ENCODE assay signal across 19 cellular contexts in genomic region chr4:68581382-68582338, GRCh38. TPM values are rescaled to one million over a fixed set of nuclear protein-coding genes. Genes with fewer than 3 reads are reported as not detected.
DNase-seq lines count a peak whose midpoint lies in the region; TF ChIP-seq lines count a peak whose summit lies in the region.
"Had no signal": no experiment of that assay in that cellular context is flagged by ENCODE, and none has a peak within 500 bp of the region (broad histone marks: within the 10 kb centered on the region; RNA-seq: fewer than 3 reads in every experiment).

No MANE protein-coding gene starts in this region.

- TF ChIP-seq RAD21 in liver (IDR thresholded peaks at IDR 0.05), result peak; percentile 41 to 51

- WGBS in liver, result 49% methylated on average over 6 of the region's 6 CpGs

- H3K9me3 ChIP-seq in liver (ENCODE audit: control insufficient read depth in 4 of 4, low read length in 3 of 4), result no peaks in the 10 kb centered on the region
- H3K9me3 ChIP-seq: BLaER1 treated with 17β-estradiol and CSF1 and Interleukin-3, amounts not matched to agents 10 nM and 100 nM had no signal

- H3K9ac ChIP-seq in liver (ENCODE audit: low read depth in 1 of 2, low read length in 2 of 2), result no peak overlapping the region
- H3K9ac ChIP-seq: BLaER1 treated with 17β-estradiol and CSF1 and Interleukin-3, amounts not matched to agents 10 nM and 100 nM; KMS-11 had no signal

- peaks cover 6 to 17% (median 7%) of the 10 kb centered on the region in 4 donors for H3K4me1 ChIP-seq in liver (ENCODE audit: control insufficient read depth in 4 of 4, insufficient read depth in 4 of 4, low read length in 3 of 4)
- H3K4me1 ChIP-seq: BLaER1 treated with 17β-estradiol and CSF1 and Interleukin-3, amounts not matched to agents 10 nM and 100 nM had no signal

- H3K4me3 ChIP-seq in epithelial cell of esophagus (ENCODE audit: low read length), result no peak overlapping the region
- peak overlapping the region in 1 of 3 donors; percentile 23 for H3K4me3 ChIP-seq in liver (ENCODE audit: low read depth in 1 of 3, low read length in 3 of 3)
- H3K4me3 ChIP-seq: BLaER1 treated with 17β-estradiol and CSF1 and Interleukin-3, amounts not matched to agents 10 nM and 100 nM had no signal

- peak; percentile 51 for DNase-seq in DMS 273 (lab: John Stamatoyannopoulos, UW; ENCODE audit: unreplicated experiment)
- DNase-seq in OCI-M1 (lab: John Stamatoyannopoulos, UW), result peak; percentile 40
- DNase-seq in epithelial cell of esophagus (ENCODE audit: low read depth), result peak; percentile 64
- DNase-seq in central memory CD4-positive, alpha-beta T cell, result no peak
- no peak for DNase-seq in hepatic stellate cell (ENCODE audit: low spot score)
- no peak for DNase-seq in NCI-H510A treated with DMSO at 0.1 percent for 48 hours (lab: John Stamatoyannopoulos, UW)
- no peak for DNase-seq in LoVo (ENCODE audit: low spot score)
- DNase-seq: CD8-positive, alpha-beta memory T cell; DMS79 treated with DMSO at 0.1 percent for 48 hours; MM.1S; NCI-H1092 treated with DMSO at 0.1 percent for 48 hours; NCI-H146; NCI-H2029 treated with DMSO at 0.1 percent for 48 hours; NCI-H524 treated with DMSO at 0.1 percent for 48 hours; SW 1271 had no signal

- no peaks in the 10 kb centered on the region for H3K27me3 ChIP-seq in liver (ENCODE audit: control insufficient read depth in 4 of 4, insufficient read depth in 4 of 4, low read length in 3 of 4)
- H3K27me3 ChIP-seq: BLaER1 treated with 17β-estradiol and CSF1 and Interleukin-3, amounts not matched to agents 10 nM and 100 nM had no signal

- peak overlapping the region; percentile 69 to 75 for H3K27ac ChIP-seq in liver (ENCODE audit: low read depth in 1 of 2, low read length in 2 of 2)
- H3K27ac ChIP-seq: BLaER1 treated with 17β-estradiol and CSF1 and Interleukin-3, amounts not matched to agents 10 nM and 100 nM; KMS-11 had no signal

- TF ChIP-seq CTCF in epithelial cell of esophagus (IDR thresholded peaks at IDR 0.05; ENCODE audit: insufficient read depth, low read depth, low read length, missing control alignments) (no peak), liver (IDR thresholded peaks at IDR 0.05; ENCODE audit: low read depth, low read length, missing input control) (no peak)

- no peaks in the 10 kb centered on the region for H3K36me3 ChIP-seq in liver (ENCODE audit: control insufficient read depth in 4 of 4, insufficient read depth in 3 of 4, low read depth in 1 of 4, low read length in 3 of 4)
- H3K36me3 ChIP-seq: BLaER1 treated with 17β-estradiol and CSF1 and Interleukin-3, amounts not matched to agents 10 nM and 100 nM had no signal

TF ChIP-seq in liver, 16 proteins besides CTCF, POLR2A, EP300 and RAD21:
- TF ChIP-seq REST (IDR thresholded peaks at IDR 0.05) (no peak), TAF1 (conservative IDR thresholded peaks at IDR 0.05) (peak; percentile 18), YY1 (IDR thresholded peaks at IDR 0.05) (peak; percentile 71), FOXA1 (IDR thresholded peaks at IDR 0.05) (peak; percentile 57), ATF3 (IDR thresholded peaks at IDR 0.05) (peak; percentile 90), JUND (IDR thresholded peaks at IDR 0.05) (peak; percentile 81 to 87), RXRA (IDR thresholded peaks at IDR 0.05) (peak; percentile 86 to 89), ZBTB33 (IDR thresholded peaks at IDR 0.05) (peak; percentile 72), GABPA (IDR thresholded peaks at IDR 0.05 in 1 of 2, conservative IDR thresholded peaks at IDR 0.05 in 1 of 2) (no peak), NR2F2 (IDR thresholded peaks at IDR 0.05) (no peak), MAX (IDR thresholded peaks at IDR 0.05) (peak; percentile 87), HNF4A (conservative IDR thresholded peaks at IDR 0.05) (peak; percentile 78 to 81), SP1 (IDR thresholded peaks at IDR 0.05) (peak; percentile 94), HNF4G (IDR thresholded peaks at IDR 0.05) (peak; percentile 42), FOXA2 (IDR thresholded peaks at IDR 0.05) (peak; percentile 61)
TF ChIP-seq in liver: peak in this region for 12.

RNA-seq across cellular contexts. Expression of gene UGT2B17, which starts 5.5 kb away (rescaled TPM):
- total RNA-seq in liver, result 1 to 10 TPM in 1 of 2 donors, not detected in 1; 1.3 TPM
- 10 to 100 TPM in 1 of 2 donors, 1 to 10 TPM in 1; 4.7 to 17.2 TPM for polyA plus RNA-seq in liver
- total RNA-seq: CD8-positive, alpha-beta memory T cell; G401 had no signal
- polyA plus RNA-seq: CD8-positive, alpha-beta memory T cell had no signal

Comparison
In these comparisons a context has a peak if more than half of its experiments do, and no peak if none do; other contexts are left out.
1. DNase-seq: peak in DMS 273 (single experiment), OCI-M1 (single experiment) and epithelial cell of esophagus (single experiment); none in central memory CD4-positive, alpha-beta T cell (single experiment), hepatic stellate cell (single experiment), NCI-H510A treated with DMSO at 0.1 percent for 48 hours (single experiment) and LoVo (single experiment).